Comparison of ENCODE assay signal across 8 cellular contexts in the genomic region with DNA sequence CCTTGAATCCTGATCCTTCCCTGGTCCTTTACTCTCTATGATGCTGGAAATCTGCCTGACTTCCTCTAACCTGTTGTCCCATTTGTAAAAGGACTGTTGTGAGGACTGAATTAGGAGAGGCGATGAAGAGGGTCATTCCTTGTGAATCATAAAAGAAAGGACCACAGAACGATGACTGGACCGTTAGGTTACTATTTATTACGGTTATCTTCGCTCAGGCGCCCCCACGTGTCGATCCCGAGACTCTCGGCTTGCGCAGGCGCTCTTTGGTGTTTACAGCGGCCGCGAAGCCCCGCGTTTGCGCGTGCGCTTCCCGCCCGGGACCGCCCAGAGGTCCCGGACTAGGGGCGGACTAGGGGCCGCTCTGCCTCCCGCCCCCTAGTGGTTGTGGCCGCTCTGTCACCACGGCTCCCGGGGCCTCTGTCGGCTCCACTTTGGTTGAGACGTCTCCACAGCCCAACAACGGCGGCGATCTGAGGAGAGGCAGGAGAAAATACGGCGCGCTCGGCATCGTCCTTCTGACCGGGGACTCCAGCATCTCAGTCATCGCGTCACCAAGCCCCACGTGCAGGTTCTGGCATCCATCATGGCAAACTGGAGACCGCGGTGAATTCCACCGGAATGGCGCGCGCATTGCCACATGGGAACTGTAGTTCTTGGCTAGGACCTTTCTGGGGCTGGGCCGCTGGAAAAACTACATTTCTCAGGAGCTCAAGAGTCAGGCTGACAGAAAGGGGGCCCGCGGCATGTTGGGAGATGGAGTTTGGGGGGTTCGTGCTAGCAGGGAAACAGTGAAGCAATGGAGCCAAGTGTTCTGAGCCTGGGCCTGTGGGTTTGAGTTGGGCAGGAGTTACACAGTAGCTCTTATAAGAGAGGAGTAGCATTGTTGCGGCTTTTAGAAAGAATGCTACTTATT. TPM values are rescaled to one million over a fixed set of nuclear protein-coding genes. Genes with fewer than 3 reads are reported as not detected.
DNase-seq lines count a peak whose midpoint lies in the region; ATAC-seq, FAIRE-seq and TF ChIP-seq lines count a peak whose summit lies in the region.

Gene STARD10, minus strand, starts transcription at position 596 of the 916 bp plus-strand sequence. CDS start 12,866 bp downstream, outside the sequence.

- TF ChIP-seq POLR2A in gastrocnemius medialis (IDR thresholded peaks at IDR 0.05), result peak in 1 of 2 donors; percentile 69

- DNase-seq in NCI-H2107 treated with DMSO at 0.1 percent for 48 hours (lab: John Stamatoyannopoulos, UW; ENCODE audit: unreplicated experiment), result peak; percentile 94
- peak; percentile 91 for DNase-seq in iPS DF 4.7 (ENCODE audit: extremely low read depth, low spot score)
- peak; percentile 89 to 92 for DNase-seq in gastrocnemius medialis

- no peaks in the 10 kb centered on the region for H3K27me3 Mint-ChIP-seq in brain

- intact Hi-C loops in gastrocnemius medialis (cut with DNase I; ENCODE audit: low total_unique reads), result loop anchor here (1.0 kb wide), 4 partner anchors 20 to 68 kb away; partner anchors contain the start of genes ARAP1 and ATG16L2

- in situ Hi-C loops in gastrocnemius medialis (cut with MboI; ENCODE audit: low sequenced_read_pairs in 4 of 4), result loop anchor here in 2 of 4 donors (5.0 kb wide), 2 partner anchors 66 to 71 kb away; no protein-coding TSS in a partner anchor

- no peaks in the 10 kb centered on the region for H3K36me3 Mint-ChIP-seq in brain

- peak; percentile 99 to 100 for TF ChIP-seq CTCF in brain (conservative IDR thresholded peaks at IDR 0.05)
- peak; percentile 98 to 100 (median 99) for TF ChIP-seq CTCF in gastrocnemius medialis (IDR thresholded peaks at IDR 0.05 in 4 of 5, conservative IDR thresholded peaks at IDR 0.05 in 1 of 5)

- peak within 1 kb of the TSS; percentile 99 to 100 (median 100) for H3K27ac Mint-ChIP-seq in brain

- ATAC-seq in GM18520 (IDR thresholded peaks at IDR 0.05; ENCODE audit: unreplicated experiment) (peak; percentile 81), HG03064 (IDR thresholded peaks at IDR 0.05; ENCODE audit: low read depth, unreplicated experiment) (peak; percentile 83), gastrocnemius medialis (peak; percentile 92 to 93)

- peaks cover 20 to 29% of the 10 kb centered on the region in 2 donors for H3K4me1 ChIP-seq in gastrocnemius medialis

- no peaks in the 10 kb centered on the region for H3K36me3 ChIP-seq in gastrocnemius medialis

- H3K4me3 ChIP-seq in gastrocnemius medialis, result peak within 1 kb of the TSS; percentile 64 to 86 (median 75)

- H3K9me3 Mint-ChIP-seq in brain, result no peaks in the 10 kb centered on the region

- H3K4me3 Mint-ChIP-seq in brain, result peak within 1 kb of the TSS; percentile 95 to 99 (median 97)

- H3K27me3 ChIP-seq in gastrocnemius medialis, result no peaks in the 10 kb centered on the region

- peaks cover 52% of the 10 kb centered on the region for H3K4me1 Mint-ChIP-seq in brain

- H3K27ac ChIP-seq in gastrocnemius medialis, result peak within 1 kb of the TSS; percentile 87 to 98 (median 96)

- FAIRE-seq in A204.1 (lab: Jason Lieb, UNC) (peak; percentile 56), TTC549 (lab: Jason Lieb, UNC) (peak; percentile 90)

- no peaks in the 10 kb centered on the region for H3K9me3 ChIP-seq in gastrocnemius medialis

RNA-seq across cellular contexts. Expression of gene STARD10, which starts in this region (rescaled TPM):
- polyA plus RNA-seq in brain (ENCODE audit: insufficient read depth, low read depth, low replicate concordance), result 109 TPM
- 100 to 1,000 TPM in 1 of 4 donors, 10 to 100 TPM in 3; 39.1 to 103 (median 71.1) TPM for total RNA-seq in gastrocnemius medialis

Comparison
In these comparisons a context has a peak if more than half of its experiments do, and no peak if none do; other contexts are left out.
1. Peak in every context shown above with its lines: DNase-seq, ATAC-seq, H3K4me3 ChIP-seq and H3K27ac ChIP-seq.